Comparison of ENCODE assay signal across 9 cellular contexts in genomic region chr1:156480015-156480368, GRCh38. TPM values are rescaled to one million over a fixed set of nuclear protein-coding genes. Genes with fewer than 3 reads are reported as not detected.
A peak's percentile ranks its signal among the peaks of the same experiment; 100 is the strongest.
DNase-seq lines count a peak whose midpoint lies in the region; ATAC-seq and TF ChIP-seq lines count a peak whose summit lies in the region.
"Had no signal": no experiment of that assay in that cellular context is flagged by ENCODE, and none has a peak within 500 bp of the region (broad histone marks: within the 10 kb centered on the region; RNA-seq: fewer than 3 reads in every experiment).

No MANE protein-coding gene starts in this region.

- H3K36me3 Mint-ChIP-seq in activated CD8-positive, alpha-beta T cell treated with anti-CD3 and anti-CD28 coated beads, Interleukin-2, amount 10 ng/mL, durations not matched to agents 7 days and 5 days (ENCODE audit: low read depth), result peaks cover 72% of the 10 kb centered on the region
- H3K36me3 Mint-ChIP-seq in immature natural killer cell, result peaks cover 27 to 61% (median 34%) of the 10 kb centered on the region in 3 donors
- peaks cover 29% of the 10 kb centered on the region for H3K36me3 Mint-ChIP-seq in neural progenitor cell

- H3F3A ChIP-seq in neural progenitor cell (ENCODE audit: low read depth), result no peaks in the 10 kb centered on the region

- no peaks in the 10 kb centered on the region for H3K79me2 ChIP-seq in neural progenitor cell (ENCODE audit: low read depth)

- H3K4me1 ChIP-seq in uterus (peaks cover 24 to 31% of the 10 kb centered on the region in 2 donors), neural progenitor cell (no peaks in the 10 kb centered on the region)

- no peaks in the 10 kb centered on the region for H3K27me3 Mint-ChIP-seq in activated CD8-positive, alpha-beta T cell treated with anti-CD3 and anti-CD28 coated beads, Interleukin-2, amount 10 ng/mL, durations not matched to agents 7 days and 5 days (ENCODE audit: low read depth)
- H3K27me3 Mint-ChIP-seq in immature natural killer cell (ENCODE audit: low read depth in 3 of 3), result peaks cover 31 to 42% (median 38%) of the 10 kb centered on the region in 3 donors
- H3K27me3 Mint-ChIP-seq in neural progenitor cell (ENCODE audit: insufficient read depth, low read depth), result peaks cover 10% of the 10 kb centered on the region

- no peaks in the 10 kb centered on the region for H3K9me3 Mint-ChIP-seq in activated CD8-positive, alpha-beta T cell treated with anti-CD3 and anti-CD28 coated beads, Interleukin-2, amount 10 ng/mL, durations not matched to agents 7 days and 5 days (ENCODE audit: insufficient read depth)
- no peaks in the 10 kb centered on the region for H3K9me3 Mint-ChIP-seq in immature natural killer cell
- no peaks in the 10 kb centered on the region for H3K9me3 Mint-ChIP-seq in neural progenitor cell

- ATAC-seq in left cardiac atrium (no peak), Right ventricle myocardium inferior (no peak)
- no peak for ATAC-seq in activated CD8-positive, alpha-beta T cell treated with anti-CD3 and anti-CD28 coated beads, Interleukin-2, amount 10 ng/mL, durations not matched to agents 7 days and 5 days

- H3K4me1 Mint-ChIP-seq in activated CD8-positive, alpha-beta T cell treated with anti-CD3 and anti-CD28 coated beads, Interleukin-2, amount 10 ng/mL, durations not matched to agents 7 days and 5 days (ENCODE audit: low read depth), result peaks cover 59% of the 10 kb centered on the region
- peaks cover 53 to 65% of the 10 kb centered on the region in 2 donors for H3K4me1 Mint-ChIP-seq in immature natural killer cell
- H3K4me1 Mint-ChIP-seq in neural progenitor cell, result no peaks in the 10 kb centered on the region

- no peaks in the 10 kb centered on the region for H4K20me1 ChIP-seq in neural progenitor cell (ENCODE audit: low read depth)

- CTCF ChIA-PET in activated CD8-positive, alpha-beta T cell treated with anti-CD3 and anti-CD28 coated beads, Interleukin-2, amount 10 ng/mL, durations not matched to agents 7 days and 5 days (lab: Charles Lee), result interaction anchor here (0.6 to 8.1 kb wide), 48 partner anchors 8 to 246 kb away, joined by 3 to 207 read pairs (median 5); partner anchors contain the start of genes CCT3, GPATCH4, HAPLN2 and IQGAP3

- peak overlapping the region; percentile 92 to 98 for H3K27ac ChIP-seq in uterus
- H3K27ac ChIP-seq in neural progenitor cell, result no peak overlapping the region

- H3K4me3 Mint-ChIP-seq in activated CD8-positive, alpha-beta T cell treated with anti-CD3 and anti-CD28 coated beads, Interleukin-2, amount 10 ng/mL, durations not matched to agents 7 days and 5 days, result no peak overlapping the region
- H3K4me3 Mint-ChIP-seq in immature natural killer cell (peak overlapping the region in 2 of 5 donors; percentile 6 to 73), neural progenitor cell (no peak overlapping the region)

- H3K9ac ChIP-seq in neural progenitor cell, result no peak overlapping the region

- intact Hi-C loops in left cardiac atrium (cut with DNase I) (loop anchor here in 1 of 2 donors (10.0 kb wide), 1 partner anchor 125 kb away; the partner anchor contains the start of gene GPATCH4), Right ventricle myocardium inferior (cut with DNase I) (no loop called here), uterus (cut with DNase I; ENCODE audit: low total_unique reads) (no loop called here)

- no peak overlapping the region for H2AFZ ChIP-seq in neural progenitor cell (replicated peaks)

- DNase-seq in left cardiac atrium, result peak; percentile 18
- no peak for DNase-seq in Right ventricle myocardium inferior (ENCODE audit: missing footprints)
- no peak for DNase-seq in activated CD8-positive, alpha-beta T cell treated with anti-CD3 and anti-CD28 coated beads, Interleukin-2, amount 10 ng/mL, durations not matched to agents 7 days and 5 days
- DNase-seq in immature natural killer cell, result no peak
- DNase-seq in uterus, result no peak
- no peak for DNase-seq in stimulated activated CD4-positive, alpha-beta T cell treated with anti-CD3 and anti-CD28 coated beads, Interleukin-1b, Interleukin-23, amount 100 ng/mL, for 48 hours
- DNase-seq in activated effector memory CD4-positive, alpha-beta T cell treated with Interleukin-2 at 50 U/mL for 16 hours, result no peak
- no peak for DNase-seq in neural progenitor cell (ENCODE audit: low spot score)

- TF ChIP-seq CTCF in uterus (IDR thresholded peaks at IDR 0.05) (peak in 1 of 4 experiments; percentile 24), neural progenitor cell (IDR thresholded peaks at IDR 0.05) (no peak)

- H3K9me3 ChIP-seq in uterus (no peaks in the 10 kb centered on the region), neural progenitor cell (ENCODE audit: low read depth) (no peaks in the 10 kb centered on the region)
- H3K9me3 ChIP-seq: mucosa of descending colon had no signal

- H3K36me3 ChIP-seq in uterus (no peaks in the 10 kb centered on the region), neural progenitor cell (no peaks in the 10 kb centered on the region)

- H3K27me3 ChIP-seq in uterus (no peaks in the 10 kb centered on the region), neural progenitor cell (no peaks in the 10 kb centered on the region)

- peak overlapping the region; percentile 71 for H3K27ac Mint-ChIP-seq in activated CD8-positive, alpha-beta T cell treated with anti-CD3 and anti-CD28 coated beads, Interleukin-2, amount 10 ng/mL, durations not matched to agents 7 days and 5 days
- H3K27ac Mint-ChIP-seq in immature natural killer cell (peak overlapping the region; percentile 73 to 93 (median 88)), neural progenitor cell (no peak overlapping the region)

- POLR2A ChIA-PET in activated CD8-positive, alpha-beta T cell treated with anti-CD3 and anti-CD28 coated beads, Interleukin-2, amount 10 ng/mL, durations not matched to agents 7 days and 5 days (lab: Charles Lee), result interaction anchor here (0.7 to 12.8 kb wide), 10 partner anchors 10 to 121 kb away, joined by 3 to 143 read pairs (median 4); partner anchors contain the start of genes GPATCH4, MEF2D and NAXE

- no peak for TF ChIP-seq POLR2A in uterus (IDR thresholded peaks at IDR 0.05)

- no peak overlapping the region for H3K4me2 ChIP-seq in neural progenitor cell

- H3K4me3 ChIP-seq in uterus, result no peak overlapping the region
- no peak overlapping the region for H3K4me3 ChIP-seq in neural progenitor cell
- H3K4me3 ChIP-seq: mucosa of descending colon had no signal

RNA-seq across cellular contexts. Expression of gene MEF2D, which starts 20.6 kb away (rescaled TPM):
- 10 to 100 TPM; 69.0 to 81.7 TPM for total RNA-seq in left cardiac atrium
- total RNA-seq in Right ventricle myocardium inferior, result 99.7 TPM
- 10 to 100 TPM; 34.8 to 40.1 TPM for total RNA-seq in activated CD8-positive, alpha-beta T cell treated with anti-CD3 and anti-CD28 coated beads, Interleukin-2, amount 10 ng/mL, durations not matched to agents 7 days and 5 days
- 10 to 100 TPM in 1 of 3 donors, 1 to 10 TPM in 2; 5.0 to 22.8 (median 6.0) TPM for polyA plus RNA-seq in immature natural killer cell
- 100 to 1,000 TPM in 1 of 4 donors, 10 to 100 TPM in 2, 1 to 10 TPM in 1; 8.4 to 101 (median 35.1) TPM for total RNA-seq in uterus
- 1.8 and 7.1 TPM in 2 replicates for total RNA-seq in neural progenitor cell (ENCODE audit: low replicate concordance)
